Comparison of ENCODE assay signal across 1 cellular context in genomic region chr10:4653160-4653559, GRCh38.
TF ChIP-seq lines count a peak whose summit lies in the region.

No MANE protein-coding gene starts in this region.

TF ChIP-seq in HEK293, 187 proteins besides CTCF, POLR2A, EP300 and RAD21 (continued from another document):
- TF ChIP-seq REST (tag by site-specific recombination; IDR thresholded peaks at IDR 0.05) (no peak), ZNF596 (tag by site-specific recombination; IDR thresholded peaks at IDR 0.05) (0 out of 2 replicates have a peak, but pooled peaks have one; percentile 31), ZNF776 (tag by site-specific recombination; IDR thresholded peaks at IDR 0.05; ENCODE audit: borderline replicate concordance) (no peak), PRDM6 (tag by site-specific recombination; IDR thresholded peaks at IDR 0.05) (peak; percentile 95), ZNF830 (tag by site-specific recombination; IDR thresholded peaks at IDR 0.05; ENCODE audit: low read depth) (no peak), MZF1 (tag by site-specific recombination; IDR thresholded peaks at IDR 0.05; ENCODE audit: borderline replicate concordance) (0 out of 2 replicates have a peak, but pooled peaks have one; percentile 14), ZNF302 (tag by site-specific recombination; IDR thresholded peaks at IDR 0.05; ENCODE audit: low read depth) (no peak), ZBTB20 (tag by site-specific recombination; IDR thresholded peaks at IDR 0.05) (no peak), OSR2 (tag by site-specific recombination; IDR thresholded peaks at IDR 0.05) (peak; percentile 80), ZNF629 (tag by site-specific recombination; IDR thresholded peaks at IDR 0.05) (peak; percentile 84)
- TF ChIP-seq, protein P1, sequence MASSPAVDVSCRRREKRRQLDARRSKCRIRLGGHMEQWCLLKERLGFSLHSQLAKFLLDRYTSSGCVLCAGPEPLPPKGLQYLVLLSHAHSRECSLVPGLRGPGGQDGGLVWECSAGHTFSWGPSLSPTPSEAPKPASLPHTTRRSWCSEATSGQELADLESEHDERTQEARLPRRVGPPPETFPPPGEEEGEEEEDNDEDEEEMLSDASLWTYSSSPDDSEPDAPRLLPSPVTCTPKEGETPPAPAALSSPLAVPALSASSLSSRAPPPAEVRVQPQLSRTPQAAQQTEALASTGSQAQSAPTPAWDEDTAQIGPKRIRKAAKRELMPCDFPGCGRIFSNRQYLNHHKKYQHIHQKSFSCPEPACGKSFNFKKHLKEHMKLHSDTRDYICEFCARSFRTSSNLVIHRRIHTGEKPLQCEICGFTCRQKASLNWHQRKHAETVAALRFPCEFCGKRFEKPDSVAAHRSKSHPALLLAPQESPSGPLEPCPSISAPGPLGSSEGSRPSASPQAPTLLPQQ (tag by site-specific recombination; IDR thresholded peaks at IDR 0.05) = peak; percentile 95
